In genomic region chr6:147366290-147366689, GRCh38 we compare ENCODE assay signal across 28 cellular contexts.
"Had no signal": no experiment of that assay in that cellular context is flagged by ENCODE, and none has a peak within 500 bp of the region (broad histone marks: within the 10 kb centered on the region; RNA-seq: fewer than 3 reads in every experiment).

No MANE protein-coding gene starts in this region.

- H3K27ac ChIP-seq: dorsolateral prefrontal cortex, esophagus muscularis mucosa, heart left ventricle, lower lobe of right lung, stomach, suprapubic skin, transverse colon had no signal

- FAIRE-seq: colon, kidney, small intestine, urothelium cell line had no signal

- H3K4me1 ChIP-seq: esophagus muscularis mucosa, heart left ventricle, lower lobe of right lung, stomach, suprapubic skin, transverse colon had no signal

- H3K27ac Mint-ChIP-seq: activated CD4-positive, alpha-beta T cell treated with anti-CD3 and anti-CD28 coated beads, Interleukin-2, amount 10 ng/mL, durations not matched to agents 24 days and 14 days; activated CD8-positive, alpha-beta memory T cell treated with anti-CD3 and anti-CD28 coated beads, Interleukin-2, amount 10 ng/mL, durations not matched to agents 7 days and 5 days; activated CD8-positive, alpha-beta T cell treated with anti-CD3 and anti-CD28 coated beads for 36 hours; activated naive CD4-positive, alpha-beta T cell treated with anti-CD3 and anti-CD28 coated beads, Interleukin-2, amount 50 U/mL, for 72 hours; activated T-helper 1 cell treated with anti-CD3 and anti-CD28 coated beads, Interleukin-12 subunit alpha, Interleukin-12 subunit beta, Interleukin-2, Interleukin-4 antibody, amounts not matched to agents 30 ng/mL and 10 ng/mL and 1 ng/mL, durations not matched to agents 14 hours and 24 hours and 36 hours; brain; effector memory CD8-positive, alpha-beta T cell; naive thymus-derived CD4-positive, alpha-beta T cell; stimulated activated memory B cell treated with anti-CD40 and anti-IgM and Interleukin-4, amounts not matched to agents 10 μg/mL and 1 μg/mL and 100 μg/mL, for 72 hours had no signal

- DNase-seq: activated CD4-positive, alpha-beta T cell treated with anti-CD3 and anti-CD28 coated beads, Interleukin-2, amount 10 ng/mL, durations not matched to agents 24 days and 14 days; activated CD8-positive, alpha-beta memory T cell treated with anti-CD3 and anti-CD28 coated beads, Interleukin-2, amount 10 ng/mL, durations not matched to agents 7 days and 5 days; activated CD8-positive, alpha-beta T cell treated with anti-CD3 and anti-CD28 coated beads for 36 hours; activated gamma-delta T cell treated with Interleukin-2 at 50 U/mL for 16 hours; aorta; caudate nucleus; dorsolateral prefrontal cortex; effector memory CD8-positive, alpha-beta T cell; heart left ventricle; kidney; lower lobe of right lung; naive thymus-derived CD4-positive, alpha-beta T cell; posterior cingulate gyrus; small intestine; stimulated activated CD4-positive, alpha-beta T cell treated with anti-CD3 and anti-CD28 coated beads, Interleukin-2, amount 100 ng/mL, for 24 hours; stomach; transverse colon had no signal

- H3K4me3 Mint-ChIP-seq: activated CD4-positive, alpha-beta T cell treated with anti-CD3 and anti-CD28 coated beads, Interleukin-2, amount 10 ng/mL, durations not matched to agents 24 days and 14 days; activated CD8-positive, alpha-beta memory T cell treated with anti-CD3 and anti-CD28 coated beads, Interleukin-2, amount 10 ng/mL, durations not matched to agents 7 days and 5 days; activated CD8-positive, alpha-beta T cell treated with anti-CD3 and anti-CD28 coated beads for 36 hours; activated T-helper 1 cell treated with anti-CD3 and anti-CD28 coated beads, Interleukin-12 subunit alpha, Interleukin-12 subunit beta, Interleukin-2, Interleukin-4 antibody, amounts not matched to agents 30 ng/mL and 10 ng/mL and 1 ng/mL, durations not matched to agents 14 hours and 24 hours and 36 hours; brain; effector memory CD8-positive, alpha-beta T cell; naive thymus-derived CD4-positive, alpha-beta T cell; neural crest cell; stimulated activated memory B cell treated with anti-CD40 and anti-IgM and Interleukin-4, amounts not matched to agents 10 μg/mL and 1 μg/mL and 100 μg/mL, for 72 hours had no signal

- H3K9me3 Mint-ChIP-seq: activated CD4-positive, alpha-beta T cell treated with anti-CD3 and anti-CD28 coated beads, Interleukin-2, amount 10 ng/mL, durations not matched to agents 24 days and 14 days; activated CD8-positive, alpha-beta T cell treated with anti-CD3 and anti-CD28 coated beads for 36 hours; activated naive CD4-positive, alpha-beta T cell treated with anti-CD3 and anti-CD28 coated beads, Interleukin-2, amount 50 U/mL, for 72 hours; activated T-helper 1 cell treated with anti-CD3 and anti-CD28 coated beads, Interleukin-12 subunit alpha, Interleukin-12 subunit beta, Interleukin-2, Interleukin-4 antibody, amounts not matched to agents 30 ng/mL and 10 ng/mL and 1 ng/mL, durations not matched to agents 14 hours and 24 hours and 36 hours; brain; effector memory CD8-positive, alpha-beta T cell; stimulated activated memory B cell treated with anti-CD40 and anti-IgM and Interleukin-4, amounts not matched to agents 10 μg/mL and 1 μg/mL and 100 μg/mL, for 72 hours had no signal

- H3K27me3 Mint-ChIP-seq: activated CD4-positive, alpha-beta T cell treated with anti-CD3 and anti-CD28 coated beads, Interleukin-2, amount 10 ng/mL, durations not matched to agents 24 days and 14 days; activated CD8-positive, alpha-beta memory T cell treated with anti-CD3 and anti-CD28 coated beads, Interleukin-2, amount 10 ng/mL, durations not matched to agents 7 days and 5 days; activated CD8-positive, alpha-beta T cell treated with anti-CD3 and anti-CD28 coated beads for 36 hours; brain; effector memory CD8-positive, alpha-beta T cell; naive thymus-derived CD4-positive, alpha-beta T cell; stimulated activated memory B cell treated with anti-CD40 and anti-IgM and Interleukin-4, amounts not matched to agents 10 μg/mL and 1 μg/mL and 100 μg/mL, for 72 hours had no signal

- ATAC-seq: activated CD4-positive, CD25-positive, alpha-beta regulatory T cell treated with anti-CD3 and anti-CD28 coated beads, Interleukin-2, amount 50 U/mL, for 24 hours; activated CD8-positive, alpha-beta memory T cell treated with anti-CD3 and anti-CD28 coated beads, Interleukin-2, amount 10 ng/mL, durations not matched to agents 7 days and 5 days; activated CD8-positive, alpha-beta T cell treated with anti-CD3 and anti-CD28 coated beads for 36 hours; activated naive CD4-positive, alpha-beta T cell treated with anti-CD3 and anti-CD28 coated beads, Interleukin-2, amount 50 U/mL, for 72 hours; effector memory CD8-positive, alpha-beta T cell; heart left ventricle; lower lobe of right lung; naive thymus-derived CD4-positive, alpha-beta T cell; sciatic nerve; stimulated activated memory B cell treated with anti-CD40 and anti-IgM and Interleukin-4, amounts not matched to agents 10 μg/mL and 1 μg/mL and 100 μg/mL, for 72 hours had no signal

- H3K27me3 ChIP-seq: dorsolateral prefrontal cortex, esophagus muscularis mucosa, heart left ventricle, stomach, suprapubic skin, transverse colon had no signal

- H3K9me3 ChIP-seq: esophagus muscularis mucosa, heart left ventricle, lower lobe of right lung, stomach, suprapubic skin, transverse colon had no signal

- H3K4me3 ChIP-seq: dorsolateral prefrontal cortex, esophagus muscularis mucosa, heart left ventricle, lower lobe of right lung, stomach, suprapubic skin, transverse colon had no signal

- H3K4me1 Mint-ChIP-seq: activated CD4-positive, alpha-beta T cell treated with anti-CD3 and anti-CD28 coated beads, Interleukin-2, amount 10 ng/mL, durations not matched to agents 24 days and 14 days; activated CD8-positive, alpha-beta memory T cell treated with anti-CD3 and anti-CD28 coated beads, Interleukin-2, amount 10 ng/mL, durations not matched to agents 7 days and 5 days; neural crest cell; stimulated activated memory B cell treated with anti-CD40 and anti-IgM and Interleukin-4, amounts not matched to agents 10 μg/mL and 1 μg/mL and 100 μg/mL, for 72 hours had no signal
